ENCODE assay signal across 1 cellular context in genomic region chr19:3668331-3669133, GRCh38.
TF ChIP-seq lines count a peak whose summit lies in the region.

No MANE protein-coding gene starts in this region.

TF ChIP-seq in HepG2, 621 proteins besides CTCF, POLR2A, EP300 and RAD21 (continued from another document and continues in another):
- TF ChIP-seq ZNF687 (CRISPR knock-in tag; IDR thresholded peaks at IDR 0.05) (peak; percentile 98), TOE1 (CRISPR knock-in tag; IDR thresholded peaks at IDR 0.05) (no peak), U2AF1 (optimal IDR thresholded peaks at IDR 0.05; ENCODE audit: low read depth, low read length) (no peak), KDM3A (CRISPR knock-in tag; IDR thresholded peaks at IDR 0.05; ENCODE audit: low read depth) (no peak; the same call in 1 of the 2 replicates), ZNF598 (CRISPR knock-in tag; IDR thresholded peaks at IDR 0.05; ENCODE audit: borderline replicate concordance) (peak; percentile 92; the same call in 1 of the 2 replicates), ZNF280D (CRISPR knock-in tag; IDR thresholded peaks at IDR 0.05) (peak; percentile 58; the same call in 1 of the 2 replicates), SMAD1 (CRISPR knock-in tag; IDR thresholded peaks at IDR 0.05; ENCODE audit: borderline replicate concordance, low read depth) (no peak), ETV5 (CRISPR knock-in tag; IDR thresholded peaks at IDR 0.05; ENCODE audit: borderline replicate concordance) (no peak), IRF2 (CRISPR knock-in tag; IDR thresholded peaks at IDR 0.05) (no peak), BCL3 (CRISPR knock-in tag; IDR thresholded peaks at IDR 0.05) (peak; percentile 66; the same call in 1 of the 2 replicates), NR2F1 (CRISPR knock-in tag; IDR thresholded peaks at IDR 0.05) (peak in 1 of 2 experiments; percentile 76; a peak in 2 of 4 replicates), PAXIP1 (CRISPR knock-in tag; conservative IDR thresholded peaks at IDR 0.05) (peak; percentile 62), HNF1A (IDR thresholded peaks at IDR 0.05; ENCODE audit: low read depth) (no peak), HNF1A (CRISPR knock-in tag; IDR thresholded peaks at IDR 0.05; ENCODE audit: borderline replicate concordance) (no peak), NR1H2 (CRISPR knock-in tag; IDR thresholded peaks at IDR 0.05; ENCODE audit: borderline replicate concordance, low read depth) (no peak), PLRG1 (conservative IDR thresholded peaks at IDR 0.05) (no peak), ZNF354B (CRISPR knock-in tag; IDR thresholded peaks at IDR 0.05) (0 out of 2 replicates have a peak, but pooled peaks have one; percentile 25), ZFP91 (CRISPR knock-in tag; IDR thresholded peaks at IDR 0.05; ENCODE audit: borderline replicate concordance) (peak; percentile 42; the same call in 1 of the 2 replicates), MAX (IDR thresholded peaks at IDR 0.05) (peak; percentile 97), REPIN1 (CRISPR knock-in tag; IDR thresholded peaks at IDR 0.05; ENCODE audit: borderline replicate concordance, low read depth) (no peak), SNRNP70 (IDR thresholded peaks at IDR 0.05; ENCODE audit: low read depth, low read length) (no peak), ZNF550 (CRISPR knock-in tag; IDR thresholded peaks at IDR 0.05; ENCODE audit: borderline replicate concordance) (no peak), CSRNP1 (CRISPR knock-in tag; IDR thresholded peaks at IDR 0.05) (peak; percentile 88), ZNF572 (CRISPR knock-in tag; IDR thresholded peaks at IDR 0.05) (no peak), ZGPAT (CRISPR knock-in tag; IDR thresholded peaks at IDR 0.05) (0 out of 2 replicates have a peak, but pooled peaks have one; percentile 26)
